In genomic region chr7:130379019-130379418, GRCh38 we compare ENCODE assay signal across 27 cellular contexts. TPM values are rescaled to one million over a fixed set of nuclear protein-coding genes. Genes with fewer than 3 reads are reported as not detected.
"Had no signal": no experiment of that assay in that cellular context is flagged by ENCODE, and none has a peak within 500 bp of the region (broad histone marks: within the 10 kb centered on the region; RNA-seq: fewer than 3 reads in every experiment).

No MANE protein-coding gene starts in this region.

- DNase-seq: activated CD4-positive, alpha-beta memory T cell treated with anti-CD3 and anti-CD28 coated beads, Interleukin-2, amount 10 ng/mL, durations not matched to agents 7 days and 5 days; activated CD4-positive, alpha-beta T cell treated with anti-CD3 and anti-CD28 coated beads for 48 hours; activated naive CD4-positive, alpha-beta T cell treated with anti-CD3 and anti-CD28 coated beads, Interleukin-2, amount 10 ng/mL, durations not matched to agents 7 days and 5 days; activated naive CD8-positive, alpha-beta T cell treated with anti-CD3 and anti-CD28 coated beads, Interleukin-2, amount 50 U/mL, for 24 hours; anterior cingulate cortex; cerebellar nuclear complex; effector CD8-positive, alpha-beta T cell; heart right ventricle; kidney glomerular epithelial cell; mesendoderm; naive thymus-derived CD8-positive, alpha-beta T cell; small intestine; stimulated activated CD4-positive, alpha-beta T cell treated with anti-CD3 and anti-CD28 coated beads, Interleukin-15, amount 100 ng/mL, for 24 hours; stimulated activated CD4-positive, alpha-beta T cell treated with anti-CD3 and anti-CD28 coated beads, Interleukin-2, amount 100 ng/mL, for 48 hours; T-cell had no signal

- ATAC-seq: activated naive CD8-positive, alpha-beta T cell treated with anti-CD3 and anti-CD28 coated beads, Interleukin-2, amount 50 U/mL, for 24 hours; naive thymus-derived CD8-positive, alpha-beta T cell; T-cell; WTC11 had no signal

- H3K36me3 Mint-ChIP-seq: activated naive CD4-positive, alpha-beta T cell treated with anti-CD3 and anti-CD28 coated beads, Interleukin-2, amount 10 ng/mL, durations not matched to agents 7 days and 5 days had no signal

- H3K27me3 Mint-ChIP-seq: activated CD4-positive, alpha-beta memory T cell treated with anti-CD3 and anti-CD28 coated beads, Interleukin-2, amount 10 ng/mL, durations not matched to agents 7 days and 5 days; activated naive CD4-positive, alpha-beta T cell treated with anti-CD3 and anti-CD28 coated beads, Interleukin-2, amount 10 ng/mL, durations not matched to agents 7 days and 5 days; activated naive CD8-positive, alpha-beta T cell treated with anti-CD3 and anti-CD28 coated beads, Interleukin-2, amount 50 U/mL, for 24 hours; activated T-cell treated with anti-CD3 and anti-CD28 coated beads, Interleukin-2, amount 50 U/mL, for 24 hours; dendritic cell treated with granulocyte-macrophage colony-stimulating factor and Interleukin-4, amounts not matched to agents 40 ng/mL and 50 ng/mL, for 4 days; naive thymus-derived CD8-positive, alpha-beta T cell; stimulated activated naive CD8-positive, alpha-beta T cell treated with anti-CD3 and anti-CD28 coated beads, Interleukin-15, Interleukin-2, amounts not matched to agents 100 ng/mL and 50 ng/mL, for 24 hours; T-cell; type B pancreatic cell had no signal

- H3K4me3 ChIP-seq: esophagus muscularis mucosa, heart right ventricle, right lobe of liver had no signal

- H3K36me3 ChIP-seq: esophagus muscularis mucosa, heart right ventricle, right lobe of liver had no signal

- H3K27me3 ChIP-seq: esophagus muscularis mucosa, heart right ventricle, right lobe of liver had no signal

- FAIRE-seq: small intestine had no signal

- H3K27ac ChIP-seq: esophagus muscularis mucosa, heart right ventricle, right lobe of liver had no signal

- H3K9me3 ChIP-seq: right lobe of liver had no signal

- H3K4me3 Mint-ChIP-seq: activated CD4-positive, alpha-beta memory T cell treated with anti-CD3 and anti-CD28 coated beads, Interleukin-2, amount 10 ng/mL, durations not matched to agents 7 days and 5 days; activated naive CD4-positive, alpha-beta T cell treated with anti-CD3 and anti-CD28 coated beads, Interleukin-2, amount 10 ng/mL, durations not matched to agents 7 days and 5 days; activated naive CD8-positive, alpha-beta T cell treated with anti-CD3 and anti-CD28 coated beads, Interleukin-2, amount 50 U/mL, for 24 hours; activated T-cell treated with anti-CD3 and anti-CD28 coated beads, Interleukin-2, amount 50 U/mL, for 24 hours; dendritic cell treated with granulocyte-macrophage colony-stimulating factor and Interleukin-4, amounts not matched to agents 40 ng/mL and 50 ng/mL, for 4 days; naive thymus-derived CD8-positive, alpha-beta T cell; stimulated activated naive CD8-positive, alpha-beta T cell treated with anti-CD3 and anti-CD28 coated beads, Interleukin-15, Interleukin-2, amounts not matched to agents 100 ng/mL and 50 ng/mL, for 24 hours; T-cell; type B pancreatic cell; WTC11 had no signal

- H3K4me1 Mint-ChIP-seq: activated CD4-positive, alpha-beta memory T cell treated with anti-CD3 and anti-CD28 coated beads, Interleukin-2, amount 10 ng/mL, durations not matched to agents 7 days and 5 days; activated naive CD4-positive, alpha-beta T cell treated with anti-CD3 and anti-CD28 coated beads, Interleukin-2, amount 10 ng/mL, durations not matched to agents 7 days and 5 days; activated naive CD8-positive, alpha-beta T cell treated with anti-CD3 and anti-CD28 coated beads, Interleukin-2, amount 50 U/mL, for 24 hours; T-cell had no signal

- H3K27ac Mint-ChIP-seq: activated CD4-positive, alpha-beta memory T cell treated with anti-CD3 and anti-CD28 coated beads, Interleukin-2, amount 10 ng/mL, durations not matched to agents 7 days and 5 days; activated naive CD4-positive, alpha-beta T cell treated with anti-CD3 and anti-CD28 coated beads, Interleukin-2, amount 10 ng/mL, durations not matched to agents 7 days and 5 days; activated naive CD8-positive, alpha-beta T cell treated with anti-CD3 and anti-CD28 coated beads, Interleukin-2, amount 50 U/mL, for 24 hours; activated T-cell treated with anti-CD3 and anti-CD28 coated beads, Interleukin-2, amount 50 U/mL, for 24 hours; activated T-helper 2 cell treated with anti-CD3 and anti-CD28 coated beads, Interferon-gamma antibody, Interleukin-2, Interleukin-4, amounts not matched to agents 10 μg/mL and 5 μg/mL and 100 μg/mL, durations not matched to agents 14 hours and 24 hours and 36 hours; dendritic cell treated with granulocyte-macrophage colony-stimulating factor and Interleukin-4, amounts not matched to agents 40 ng/mL and 50 ng/mL, for 4 days; stimulated activated naive CD8-positive, alpha-beta T cell treated with anti-CD3 and anti-CD28 coated beads, Interleukin-15, Interleukin-2, amounts not matched to agents 100 ng/mL and 50 ng/mL, for 24 hours; T-cell; type B pancreatic cell; WTC11 had no signal

- H3K4me1 ChIP-seq: right lobe of liver had no signal

RNA-seq across cellular contexts. Expression of gene CPA1, which starts 1.3 kb away (rescaled TPM):
- total RNA-seq: activated CD4-positive, alpha-beta memory T cell treated with anti-CD3 and anti-CD28 coated beads, Interleukin-2, amount 10 ng/mL, durations not matched to agents 7 days and 5 days; activated T-helper 2 cell treated with anti-CD3 and anti-CD28 coated beads, Interferon-gamma antibody, Interleukin-2, Interleukin-4, amounts not matched to agents 10 μg/mL and 5 μg/mL and 100 μg/mL, durations not matched to agents 14 hours and 24 hours and 36 hours; endothelial cell of umbilical vein; esophagus muscularis mucosa; naive thymus-derived CD8-positive, alpha-beta T cell; pulmonary artery endothelial cell; right lobe of liver had no signal
- polyA plus RNA-seq: endothelial cell of umbilical vein had no signal

RNA-seq across cellular contexts. Expression of gene CPA5, which starts 34.4 kb away (rescaled TPM):
- total RNA-seq: activated CD4-positive, alpha-beta memory T cell treated with anti-CD3 and anti-CD28 coated beads, Interleukin-2, amount 10 ng/mL, durations not matched to agents 7 days and 5 days; endothelial cell of umbilical vein; esophagus muscularis mucosa; heart right ventricle; liver; omental fat pad; pulmonary artery endothelial cell; right lobe of liver; WTC11 had no signal
- polyA plus RNA-seq: endothelial cell of umbilical vein had no signal
